Comparison of ENCODE assay signal across 16 cellular contexts in the genomic region with DNA sequence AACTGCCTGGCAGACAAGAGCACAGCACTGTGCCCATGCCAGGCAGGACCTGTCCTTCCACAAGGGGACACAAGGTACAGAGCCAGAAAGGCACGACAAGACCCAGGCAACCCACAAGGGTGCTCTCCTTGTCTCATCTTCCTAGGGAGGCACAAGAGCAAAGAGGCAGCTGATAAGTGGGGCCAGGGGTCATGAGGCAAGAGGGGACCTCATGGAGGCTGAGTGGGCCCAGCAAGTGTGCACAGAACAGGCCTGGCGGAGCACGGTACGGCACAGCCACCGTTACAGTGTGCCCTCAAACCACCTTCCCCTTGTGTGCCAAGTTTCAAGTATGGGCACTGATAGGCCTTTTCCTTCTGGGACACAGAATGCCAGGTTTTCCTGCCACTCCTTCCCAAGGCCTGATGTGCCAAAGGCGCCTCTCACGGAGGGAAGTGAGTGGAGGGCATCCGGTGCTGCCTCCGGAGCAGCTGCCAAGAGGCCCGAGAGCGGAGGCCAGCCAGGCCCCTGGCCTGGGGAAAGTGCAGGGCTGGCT.
DNase-seq lines count a peak whose midpoint lies in the region; ATAC-seq, FAIRE-seq and TF ChIP-seq lines count a peak whose summit lies in the region.
"Had no signal": no experiment of that assay in that cellular context is flagged by ENCODE, and none has a peak within 500 bp of the region (broad histone marks: within the 10 kb centered on the region; RNA-seq: fewer than 3 reads in every experiment).

No MANE protein-coding gene starts in this region.

- H3K9me3 Mint-ChIP-seq in CD4-positive, alpha-beta memory T cell = no peaks in the 10 kb centered on the region
- H3K9me3 Mint-ChIP-seq in stimulated activated memory B cell treated with anti-CD40 and anti-IgM and Interleukin-4, amounts not matched to agents 10 μg/mL and 1 μg/mL and 100 μg/mL, for 72 hours = no peaks in the 10 kb centered on the region

- peak overlapping the region; percentile 43 to 91 (median 79) for H3K27ac Mint-ChIP-seq in CD4-positive, alpha-beta memory T cell
- peak overlapping the region; percentile 75 for H3K27ac Mint-ChIP-seq in stimulated activated memory B cell treated with anti-CD40 and anti-IgM and Interleukin-4, amounts not matched to agents 10 μg/mL and 1 μg/mL and 100 μg/mL, for 72 hours

- no peak for DNase-seq in CD4-positive, alpha-beta memory T cell
- DNase-seq in adrenal gland (no peak), right atrium auricular region (ENCODE audit: low spot score) (no peak), ACHN (no peak), H54 (ENCODE audit: insufficient read length, low spot score) (no peak), NCI-H2196 treated with DMSO at 0.1 percent for 48 hours (lab: John Stamatoyannopoulos, UW; ENCODE audit: unreplicated experiment) (no peak), H4 (ENCODE audit: low spot score) (no peak)
- DNase-seq: activated CD8-positive, alpha-beta memory T cell treated with anti-CD3 and anti-CD28 coated beads for 24 hours; activated naive CD4-positive, alpha-beta T cell; BE2C; NCI-H1417 treated with DMSO at 0.1 percent for 48 hours; NCI-H524 treated with DMSO at 0.1 percent for 48 hours; nucleus accumbens; stimulated activated CD4-positive, alpha-beta T cell treated with anti-CD3 and anti-CD28 coated beads, Interleukin-12 subunit alpha, Interleukin-12 subunit beta, amount 100 ng/mL, for 4 hours had no signal

- peaks cover 55 to 98% (median 73%) of the 10 kb centered on the region in 4 donors for H3K4me1 Mint-ChIP-seq in CD4-positive, alpha-beta memory T cell
- peaks cover 59% of the 10 kb centered on the region for H3K4me1 Mint-ChIP-seq in stimulated activated memory B cell treated with anti-CD40 and anti-IgM and Interleukin-4, amounts not matched to agents 10 μg/mL and 1 μg/mL and 100 μg/mL, for 72 hours

- 65 to 78% (median 70%) methylated on average over 10 to 11 of the region's 11 CpGs for WGBS in adrenal gland, 4 donors

- H3K4me3 Mint-ChIP-seq in CD4-positive, alpha-beta memory T cell = peak overlapping the region in 4 of 8 donors; percentile 12 to 50 (median 20)
- no peak overlapping the region for H3K4me3 Mint-ChIP-seq in stimulated activated memory B cell treated with anti-CD40 and anti-IgM and Interleukin-4, amounts not matched to agents 10 μg/mL and 1 μg/mL and 100 μg/mL, for 72 hours

- POLR2A ChIA-PET in CD4-positive, alpha-beta memory T cell (lab: Charles Lee; ENCODE audit: partially characterized antibody) = interaction anchor here (0.6 to 25.7 kb wide), 8 partner anchors 9 to 227 kb away, joined by 3 to 439 read pairs (median 4); no protein-coding TSS in a partner anchor

- intact Hi-C loops in CD4-positive, alpha-beta memory T cell (cut with micrococcal nuclease) = no loop called here
- intact Hi-C loops in adrenal gland (cut with DNase I) = no loop called here

- peaks cover 6 to 36% of the 10 kb centered on the region in 2 donors for H3K36me3 Mint-ChIP-seq in CD4-positive, alpha-beta memory T cell
- H3K36me3 Mint-ChIP-seq in stimulated activated memory B cell treated with anti-CD40 and anti-IgM and Interleukin-4, amounts not matched to agents 10 μg/mL and 1 μg/mL and 100 μg/mL, for 72 hours = peaks cover 15% of the 10 kb centered on the region

- CTCF ChIA-PET in CD4-positive, alpha-beta memory T cell (lab: Charles Lee; ENCODE audit: partially characterized antibody) = interaction anchor here (1.2 to 6.4 kb wide), 2 partner anchors 20 to 51 kb away, joined by 5 to 38 read pairs; no protein-coding TSS in a partner anchor

- H3K4me1 ChIP-seq in CD4-positive, alpha-beta memory T cell (ENCODE audit: insufficient read depth, low read length) = peaks cover 100% of the 10 kb centered on the region
- peaks cover 16 to 82% of the 10 kb centered on the region in 2 donors for H3K4me1 ChIP-seq in adrenal gland (replicated peaks in 1 of 2)
- H3K4me1 ChIP-seq in right atrium auricular region = peaks cover 0 to 77% of the 10 kb centered on the region in 2 donors

- in situ Hi-C loops in ACHN (cut with HindIII; ENCODE audit: low pct_ligation_motif_present, low pct_unique_long_range_greater_than_20kb, low sequenced_read_pairs) = no loop called here

- no peak overlapping the region for H3K27ac ChIP-seq in CD4-positive, alpha-beta memory T cell (ENCODE audit: low read depth, low read length)
- H3K27ac ChIP-seq in adrenal gland = peak overlapping the region in 4 of 5 donors; percentile 19 to 82 (median 54)
- peak overlapping the region; percentile 58 to 76 for H3K27ac ChIP-seq in right atrium auricular region
- H3K27ac ChIP-seq: cardiac muscle cell had no signal

- no peak for ATAC-seq in stimulated activated memory B cell treated with anti-CD40 and anti-IgM and Interleukin-4, amounts not matched to agents 10 μg/mL and 1 μg/mL and 100 μg/mL, for 72 hours

- no peaks in the 10 kb centered on the region for H3K27me3 Mint-ChIP-seq in CD4-positive, alpha-beta memory T cell
- H3K27me3 Mint-ChIP-seq in stimulated activated memory B cell treated with anti-CD40 and anti-IgM and Interleukin-4, amounts not matched to agents 10 μg/mL and 1 μg/mL and 100 μg/mL, for 72 hours = no peaks in the 10 kb centered on the region

- no peak for TF ChIP-seq POLR2A in adrenal gland (IDR thresholded peaks at IDR 0.05)
- TF ChIP-seq POLR2A in H54 (IDR thresholded peaks at IDR 0.05; ENCODE audit: low read depth, low read length) = no peak

- H3K36me3 ChIP-seq in CD4-positive, alpha-beta memory T cell (ENCODE audit: insufficient read depth, low read length) = peaks cover 17% of the 10 kb centered on the region
- H3K36me3 ChIP-seq in adrenal gland (replicated peaks in 1 of 2) (peaks cover 0 to 2% of the 10 kb centered on the region in 2 donors), right atrium auricular region (no peaks in the 10 kb centered on the region)
- H3K36me3 ChIP-seq: BE2C, cardiac muscle cell had no signal

- H3K4me3 ChIP-seq in CD4-positive, alpha-beta memory T cell (ENCODE audit: low read length in 2 of 2) = no peak overlapping the region
- no peak overlapping the region for H3K4me3 ChIP-seq in adrenal gland
- H3K4me3 ChIP-seq in right atrium auricular region = no peak overlapping the region
- H3K4me3 ChIP-seq: cardiac muscle cell had no signal

- H3K9me3 ChIP-seq in CD4-positive, alpha-beta memory T cell (ENCODE audit: control insufficient read depth in 1 of 2, low read length in 2 of 2) = no peaks in the 10 kb centered on the region
- H3K9me3 ChIP-seq in adrenal gland (replicated peaks in 1 of 3) (no peaks in the 10 kb centered on the region), right atrium auricular region (no peaks in the 10 kb centered on the region)
- H3K9me3 ChIP-seq: BE2C had no signal

- no peaks in the 10 kb centered on the region for H3K27me3 ChIP-seq in CD4-positive, alpha-beta memory T cell (ENCODE audit: insufficient read depth, low read length)
- H3K27me3 ChIP-seq in adrenal gland = no peaks in the 10 kb centered on the region
- H3K27me3 ChIP-seq in right atrium auricular region = no peaks in the 10 kb centered on the region
- H3K27me3 ChIP-seq: BE2C, cardiac muscle cell had no signal

- TF ChIP-seq CTCF in adrenal gland (IDR thresholded peaks at IDR 0.05) (no peak), right atrium auricular region (IDR thresholded peaks at IDR 0.05) (no peak)

- no peak for FAIRE-seq in H54 (lab: Jason Lieb, UNC)
